10 cellular contexts compared by ENCODE assay signal in the genomic region with DNA sequence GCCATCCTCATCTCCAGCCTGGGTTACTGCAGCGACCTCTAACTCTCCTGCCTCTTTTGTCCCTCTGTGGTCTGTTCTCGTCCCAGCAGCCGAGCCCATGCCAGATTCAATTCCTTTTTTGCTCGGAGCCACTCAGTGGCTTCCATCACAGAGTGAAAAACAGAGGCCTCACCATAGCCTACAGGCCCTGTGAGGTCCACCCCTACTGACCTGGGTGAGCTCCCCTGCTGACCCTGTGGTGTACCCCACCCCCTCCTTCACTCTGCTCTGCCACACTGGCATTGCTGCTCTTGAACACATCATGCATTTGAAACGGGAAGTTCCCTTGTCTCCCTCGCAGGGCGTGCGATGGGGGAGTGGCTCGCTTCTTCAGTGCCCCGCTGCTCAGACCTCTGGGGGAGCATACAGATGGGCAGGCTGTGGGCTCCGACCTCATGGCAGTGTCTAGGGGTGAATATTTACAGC. TPM values are rescaled to one million over a fixed set of nuclear protein-coding genes. Genes with fewer than 3 reads are reported as not detected.
DNase-seq lines count a peak whose midpoint lies in the region; ATAC-seq and TF ChIP-seq lines count a peak whose summit lies in the region.
"Had no signal": no experiment of that assay in that cellular context is flagged by ENCODE, and none has a peak within 500 bp of the region (broad histone marks: within the 10 kb centered on the region; RNA-seq: fewer than 3 reads in every experiment).

No MANE protein-coding gene starts in this region.

- H3K27ac ChIP-seq in CD8-positive, alpha-beta memory T cell (ENCODE audit: low read depth, low read length): peak overlapping the region; percentile 80
- H3K27ac ChIP-seq in OCI-LY7 (ENCODE audit: low read depth, low read length, poor library complexity, severe bottlenecking): peak overlapping the region; percentile 87
- H3K27ac ChIP-seq: ovary had no signal

- H3K9me3 ChIP-seq in CD8-positive, alpha-beta memory T cell (ENCODE audit: low read length): no peaks in the 10 kb centered on the region
- no peaks in the 10 kb centered on the region for H3K9me3 ChIP-seq in OCI-LY7 (ENCODE audit: low read length)
- H3K9me3 ChIP-seq: ovary had no signal

- H2AFZ ChIP-seq in OCI-LY7 (ENCODE audit: low read length): no peak overlapping the region; the same call in 1 of the 2 replicates

- H3K4me3 ChIP-seq in CD8-positive, alpha-beta memory T cell (ENCODE audit: low read length): peak overlapping the region; percentile 96
- H3K4me3 ChIP-seq in OCI-LY7 (ENCODE audit: low read depth, low read length, poor library complexity, severe bottlenecking): peak overlapping the region; percentile 71
- H3K4me3 ChIP-seq: ovary had no signal

- H3K27ac Mint-ChIP-seq in CD8-positive, alpha-beta memory T cell: peak overlapping the region; percentile 90 to 100 (median 98)
- no peak overlapping the region for H3K27ac Mint-ChIP-seq in nephron progenitor cell

- no peaks in the 10 kb centered on the region for H3K9me3 Mint-ChIP-seq in CD8-positive, alpha-beta memory T cell
- peaks cover 5% of the 10 kb centered on the region for H3K9me3 Mint-ChIP-seq in nephron progenitor cell

- H3K4me1 Mint-ChIP-seq in CD8-positive, alpha-beta memory T cell: peaks cover 60 to 71% (median 62%) of the 10 kb centered on the region in 3 donors
- H3K4me1 Mint-ChIP-seq in nephron progenitor cell: peaks cover 54% of the 10 kb centered on the region

- H3K27me3 Mint-ChIP-seq in CD8-positive, alpha-beta memory T cell: no peaks in the 10 kb centered on the region
- H3K27me3 Mint-ChIP-seq in nephron progenitor cell (ENCODE audit: low read depth, poor library complexity): peaks cover 15% of the 10 kb centered on the region

- TF ChIP-seq CTCF in OCI-LY7 (conservative IDR thresholded peaks at IDR 0.05; ENCODE audit: low read length): peak; percentile 55
- TF ChIP-seq CTCF in nephron progenitor cell (IDR thresholded peaks at IDR 0.05): no peak

- intact Hi-C loops in OCI-LY7 (cut with micrococcal nuclease; ENCODE audit: unreplicated experiment): loop anchor here (1.0 to 5.0 kb wide), 5 partner anchors 22 to 133 kb away; a partner anchor contains a TSS

- no TSS peak for BruUV-seq in OCI-LY7 (replicated peaks; lab: Mats Ljungman, UMichigan)

- no peaks in the 10 kb centered on the region for H3K9me2 ChIP-seq in OCI-LY7 (ENCODE audit: insufficient read depth, low read length)

- DNase-seq in CD8-positive, alpha-beta memory T cell: peak; percentile 39 to 76 (median 57)
- DNase-seq in OCI-LY7 (ENCODE audit: low spot score) (peak; percentile 85), nephron progenitor cell (no peak), kidney tubule cell (ENCODE audit: low spot score) (no peak)
- peak; percentile 88 for DNase-seq in activated effector memory CD4-positive, alpha-beta T cell treated with anti-CD3 and anti-CD28 coated beads, Interleukin-2, amount 50 U/mL, for 16 hours
- DNase-seq: NCI-H2029 treated with DMSO at 0.1 percent for 48 hours had no signal

- H3K79me2 ChIP-seq in OCI-LY7 (ENCODE audit: insufficient read depth, low read depth, low read length): peaks cover 28% of the 10 kb centered on the region; the same call in 1 of the 2 replicates

- POLR2A ChIA-PET in CD8-positive, alpha-beta memory T cell (lab: Charles Lee): interaction anchor here (0.7 to 4.1 kb wide), 9 partner anchors 20 to 209 kb away, joined by 3 to 38 read pairs (median 7); a partner anchor contains a TSS
- POLR2A ChIA-PET in OCI-LY7 (lab: Charles Lee): interaction anchor here (0.5 to 1.8 kb wide), 12 partner anchors 14 to 781 kb away, joined by 3 to 7 read pairs (median 4); a partner anchor contains a TSS

- peak overlapping the region; percentile 95 for H3K4me2 ChIP-seq in OCI-LY7 (ENCODE audit: low read length)

- CTCF ChIA-PET in CD8-positive, alpha-beta memory T cell (lab: Charles Lee): interaction anchor here (0.9 to 3.2 kb wide), 7 partner anchors 16 to 132 kb away, joined by 3 to 15 read pairs (median 5); a partner anchor contains a TSS
- CTCF ChIA-PET in OCI-LY7 (lab: Charles Lee; ENCODE audit: unreplicated experiment): interaction anchor here (1.4 kb wide), 1 partner anchor 45 kb away, joined by 3 read pairs; no protein-coding TSS in a partner anchor

- H3K4me3 Mint-ChIP-seq in CD8-positive, alpha-beta memory T cell: peak overlapping the region; percentile 87 to 99 (median 95)
- H3K4me3 Mint-ChIP-seq in nephron progenitor cell: peak overlapping the region; percentile 86

- H3K4me1 ChIP-seq in CD8-positive, alpha-beta memory T cell (ENCODE audit: insufficient read depth, low read length): peaks cover 57% of the 10 kb centered on the region
- H3K4me1 ChIP-seq in OCI-LY7 (ENCODE audit: insufficient read depth, low read length, poor library complexity, severe bottlenecking): peaks cover 44% of the 10 kb centered on the region

- no peaks in the 10 kb centered on the region for H4K20me1 ChIP-seq in OCI-LY7 (ENCODE audit: insufficient read depth, low read length)

- H3K36me3 Mint-ChIP-seq in CD8-positive, alpha-beta memory T cell: peaks cover 4 to 45% (median 12%) of the 10 kb centered on the region in 3 donors
- peaks cover 19% of the 10 kb centered on the region for H3K36me3 Mint-ChIP-seq in nephron progenitor cell (ENCODE audit: low read depth)

- H3K36me3 ChIP-seq in CD8-positive, alpha-beta memory T cell (ENCODE audit: insufficient read depth, low read length): peaks cover 20% of the 10 kb centered on the region
- H3K36me3 ChIP-seq in OCI-LY7 (ENCODE audit: insufficient read depth, low read length): peaks cover 28% of the 10 kb centered on the region
- H3K36me3 ChIP-seq: ovary had no signal

- ATAC-seq in HG02678 (IDR thresholded peaks at IDR 0.05; ENCODE audit: unreplicated experiment) (no peak), HG03354 (IDR thresholded peaks at IDR 0.05; ENCODE audit: poor library complexity, severe bottlenecking, unreplicated experiment) (no peak), GM21717 (IDR thresholded peaks at IDR 0.05; ENCODE audit: unreplicated experiment) (no peak)

- no peaks in the 10 kb centered on the region for H3K27me3 ChIP-seq in CD8-positive, alpha-beta memory T cell (ENCODE audit: insufficient read depth, low read length, poor library complexity, severe bottlenecking)
- H3K27me3 ChIP-seq: ovary had no signal

RNA-seq across cellular contexts. Expression of a gene that starts 2.1 kb away (rescaled TPM):
- total RNA-seq in CD8-positive, alpha-beta memory T cell: 100 to 1,000 TPM; 160 to 171 TPM
- 210 TPM for polyA plus RNA-seq in CD8-positive, alpha-beta memory T cell
- total RNA-seq in OCI-LY7 (2014; rRNA removed; shearing (Covaris generic)): 123 and 125 TPM in 2 replicates
- 112 and 116 TPM in 2 replicates for total RNA-seq in OCI-LY7 (2022)

RNA-seq across cellular contexts. Expression of a gene that starts 15.8 kb away (rescaled TPM):
- total RNA-seq in CD8-positive, alpha-beta memory T cell: 10 to 100 TPM; 49.6 to 57.9 TPM
- 152 TPM for polyA plus RNA-seq in CD8-positive, alpha-beta memory T cell
- total RNA-seq in OCI-LY7 (2014; rRNA removed; shearing (Covaris generic)): 26.8 and 38.8 TPM in 2 replicates
- total RNA-seq in OCI-LY7 (2022): 76.9 and 86.9 TPM in 2 replicates

RNA-seq across cellular contexts. Expression of a gene that starts 20.3 kb away (rescaled TPM):
- 100 to 1,000 TPM in 1 of 2 experiments, 10 to 100 TPM in 1; 94.0 to 109 TPM for total RNA-seq in CD8-positive, alpha-beta memory T cell
- polyA plus RNA-seq in CD8-positive, alpha-beta memory T cell: 49.6 TPM
- 37.2 and 43.5 TPM in 2 replicates for total RNA-seq in OCI-LY7 (2014; rRNA removed; shearing (Covaris generic))
- total RNA-seq in OCI-LY7 (2022): 45.6 and 51.3 TPM in 2 replicates

RNA-seq across cellular contexts. Expression of a gene that starts 23.1 kb away (rescaled TPM):
- total RNA-seq in CD8-positive, alpha-beta memory T cell: 10 to 100 TPM; 60.7 to 68.9 TPM
- polyA plus RNA-seq in CD8-positive, alpha-beta memory T cell: 173 TPM
- 57.0 and 71.5 TPM in 2 replicates for total RNA-seq in OCI-LY7 (2014; rRNA removed; shearing (Covaris generic))
- 83.9 and 90.2 TPM in 2 replicates for total RNA-seq in OCI-LY7 (2022)

RNA-seq across cellular contexts. Expression of a gene that starts 29.7 kb away (rescaled TPM):
- under 1 TPM; 0.28 to 0.33 TPM for total RNA-seq in CD8-positive, alpha-beta memory T cell
- 0.36 TPM for polyA plus RNA-seq in CD8-positive, alpha-beta memory T cell
- total RNA-seq in OCI-LY7 (2014; rRNA removed; shearing (Covaris generic)): 3.0 and 3.1 TPM in 2 replicates
- total RNA-seq in OCI-LY7 (2022): 11.5 and 11.8 TPM in 2 replicates

Comparison
In these comparisons a context has a peak if more than half of its experiments do, and no peak if none do; other contexts are left out.
1. DNase-seq: peak in CD8-positive, alpha-beta memory T cell (5 of 5), OCI-LY7 (single experiment) and activated effector memory CD4-positive, alpha-beta T cell treated with anti-CD3 and anti-CD28 coated beads, Interleukin-2, amount 50 U/mL, for 16 hours (single experiment); none in nephron progenitor cell (single experiment) and kidney tubule cell (single experiment).